Comparison of ENCODE assay signal across 8 cellular contexts in genomic region chr11:64319421-64319761, GRCh38. TPM values are rescaled to one million over a fixed set of nuclear protein-coding genes. Genes with fewer than 3 reads are reported as not detected.
DNase-seq lines count a peak whose midpoint lies in the region; ATAC-seq and TF ChIP-seq lines count a peak whose summit lies in the region.

No MANE protein-coding gene starts in this region.

- no peaks in the 10 kb centered on the region for H3K27me3 Mint-ChIP-seq in CD8-positive, alpha-beta T cell (ENCODE audit: low read depth)
- no peaks in the 10 kb centered on the region for H3K27me3 Mint-ChIP-seq in dendritic cell treated with granulocyte-macrophage colony-stimulating factor and Interleukin-4, amounts not matched to agents 40 ng/mL and 50 ng/mL, for 4 days

- no peaks in the 10 kb centered on the region for H3K27me3 ChIP-seq in CD8-positive, alpha-beta T cell (ENCODE audit: insufficient read depth, low read length)
- H3K27me3 ChIP-seq in neuron (ENCODE audit: insufficient read depth, low read length): no peaks in the 10 kb centered on the region

- H3K9me3 ChIP-seq in CD8-positive, alpha-beta T cell (ENCODE audit: low read length): no peaks in the 10 kb centered on the region
- H3K9me3 ChIP-seq in neuron (ENCODE audit: low read length): no peaks in the 10 kb centered on the region

- no peak for DNase-seq in CD8-positive, alpha-beta T cell
- peak; percentile 56 for DNase-seq in NOMO-1 treated with DMSO at 0.1 percent for 48 hours (lab: John Stamatoyannopoulos, UW; ENCODE audit: unreplicated experiment)
- DNase-seq in stimulated activated naive CD4-positive, alpha-beta T cell (lab: John Stamatoyannopoulos, UW): no peak
- DNase-seq in effector CD8-positive, alpha-beta T cell (lab: John Stamatoyannopoulos, UW): no peak

- TF ChIP-seq CTCF in CD8-positive, alpha-beta T cell (IDR thresholded peaks at IDR 0.05): no peak

- H3K4me1 Mint-ChIP-seq in CD8-positive, alpha-beta T cell (ENCODE audit: low read depth): peaks cover 29% of the 10 kb centered on the region
- H3K4me1 Mint-ChIP-seq in dendritic cell treated with granulocyte-macrophage colony-stimulating factor and Interleukin-4, amounts not matched to agents 40 ng/mL and 50 ng/mL, for 4 days (ENCODE audit: low read depth): peaks cover 50% of the 10 kb centered on the region

- POLR2A ChIA-PET in CD8-positive, alpha-beta T cell (lab: Charles Lee): no interaction called here

- no peak overlapping the region for H2AFZ ChIP-seq in neuron (ENCODE audit: low read depth, low read length)

- peak overlapping the region; percentile 17 for H3K27ac ChIP-seq in CD8-positive, alpha-beta T cell (ENCODE audit: low read depth, low read length)

- H3K4me3 Mint-ChIP-seq in CD8-positive, alpha-beta T cell: peak overlapping the region; percentile 89
- peak overlapping the region; percentile 80 for H3K4me3 Mint-ChIP-seq in dendritic cell treated with granulocyte-macrophage colony-stimulating factor and Interleukin-4, amounts not matched to agents 40 ng/mL and 50 ng/mL, for 4 days

- peaks cover 6% of the 10 kb centered on the region for H3K36me3 ChIP-seq in CD8-positive, alpha-beta T cell (ENCODE audit: insufficient read depth, low read length)
- peaks cover 14% of the 10 kb centered on the region for H3K36me3 ChIP-seq in neuron (ENCODE audit: insufficient read depth, low read length)

- CTCF ChIA-PET in CD8-positive, alpha-beta T cell (lab: Charles Lee): interaction anchor here (2.2 kb wide), 1 partner anchor 15 kb away, joined by 16 read pairs; the partner anchor contains the start of gene ESRRA

- intact Hi-C loops in CD8-positive, alpha-beta T cell (cut with DNase I, micrococcal nuclease): loop anchor here (5.0 to 10.0 kb wide), 5 partner anchors 333 to 1437 kb away; partner anchors contain the start of genes EHD1 (in 1 of the 2), NRXN2 (in 1 of the 2), RASGRP2 (in 1 of the 2) and SLC3A2 (in 1 of the 2)
- intact Hi-C loops in dendritic cell treated with granulocyte-macrophage colony-stimulating factor and Interleukin-4, amounts not matched to agents 40 ng/mL and 50 ng/mL, for 4 days (cut with micrococcal nuclease): no loop called here

- H3K9me3 Mint-ChIP-seq in CD8-positive, alpha-beta T cell: no peaks in the 10 kb centered on the region
- no peaks in the 10 kb centered on the region for H3K9me3 Mint-ChIP-seq in dendritic cell treated with granulocyte-macrophage colony-stimulating factor and Interleukin-4, amounts not matched to agents 40 ng/mL and 50 ng/mL, for 4 days

- peaks cover 8% of the 10 kb centered on the region for H3K4me1 ChIP-seq in CD8-positive, alpha-beta T cell (ENCODE audit: insufficient read depth, low read length)
- peaks cover 18% of the 10 kb centered on the region for H3K4me1 ChIP-seq in neuron (ENCODE audit: insufficient read depth, low read length)

- peaks cover 47% of the 10 kb centered on the region for H3K36me3 Mint-ChIP-seq in CD8-positive, alpha-beta T cell
- H3K36me3 Mint-ChIP-seq in dendritic cell treated with granulocyte-macrophage colony-stimulating factor and Interleukin-4, amounts not matched to agents 40 ng/mL and 50 ng/mL, for 4 days (ENCODE audit: low read depth): peaks cover 83% of the 10 kb centered on the region

- peak overlapping the region; percentile 33 for H3K4me3 ChIP-seq in CD8-positive, alpha-beta T cell (ENCODE audit: low read depth, low read length)
- peak overlapping the region; percentile 63 for H3K4me3 ChIP-seq in neuron (ENCODE audit: low read length)

- H3K27ac Mint-ChIP-seq in CD8-positive, alpha-beta T cell: peak overlapping the region; percentile 99
- peak overlapping the region; percentile 96 for H3K27ac Mint-ChIP-seq in dendritic cell treated with granulocyte-macrophage colony-stimulating factor and Interleukin-4, amounts not matched to agents 40 ng/mL and 50 ng/mL, for 4 days

- no peak for ATAC-seq in CD8-positive, alpha-beta T cell
- ATAC-seq in HG02763 (IDR thresholded peaks at IDR 0.05; ENCODE audit: unreplicated experiment) (no peak), HG03025 (IDR thresholded peaks at IDR 0.05; ENCODE audit: low FRiP score, unreplicated experiment) (no peak)

RNA-seq across cellular contexts. Expression of gene PRDX5, which starts 1.5 kb away (rescaled TPM):
- 10 to 100 TPM; 39.9 to 41.0 TPM for total RNA-seq in CD8-positive, alpha-beta T cell

RNA-seq across cellular contexts. Expression of gene TRMT112, which starts 2.0 kb away (rescaled TPM):
- 10 to 100 TPM; 98.1 to 98.2 TPM for total RNA-seq in CD8-positive, alpha-beta T cell

RNA-seq across cellular contexts. Expression of gene ESRRA, which starts 14.1 kb away (rescaled TPM):
- 10 to 100 TPM; 13.4 to 14.6 TPM for total RNA-seq in CD8-positive, alpha-beta T cell

RNA-seq across cellular contexts. Expression of gene CATSPERZ, which starts 19.2 kb away (rescaled TPM):
- total RNA-seq in CD8-positive, alpha-beta T cell: not detected

RNA-seq across cellular contexts. Expression of gene CCDC88B, which starts 20.6 kb away (rescaled TPM):
- 100 to 1,000 TPM; 111 to 117 TPM for total RNA-seq in CD8-positive, alpha-beta T cell
